ENCODE assay signal across 8 cellular contexts in the genomic region with DNA sequence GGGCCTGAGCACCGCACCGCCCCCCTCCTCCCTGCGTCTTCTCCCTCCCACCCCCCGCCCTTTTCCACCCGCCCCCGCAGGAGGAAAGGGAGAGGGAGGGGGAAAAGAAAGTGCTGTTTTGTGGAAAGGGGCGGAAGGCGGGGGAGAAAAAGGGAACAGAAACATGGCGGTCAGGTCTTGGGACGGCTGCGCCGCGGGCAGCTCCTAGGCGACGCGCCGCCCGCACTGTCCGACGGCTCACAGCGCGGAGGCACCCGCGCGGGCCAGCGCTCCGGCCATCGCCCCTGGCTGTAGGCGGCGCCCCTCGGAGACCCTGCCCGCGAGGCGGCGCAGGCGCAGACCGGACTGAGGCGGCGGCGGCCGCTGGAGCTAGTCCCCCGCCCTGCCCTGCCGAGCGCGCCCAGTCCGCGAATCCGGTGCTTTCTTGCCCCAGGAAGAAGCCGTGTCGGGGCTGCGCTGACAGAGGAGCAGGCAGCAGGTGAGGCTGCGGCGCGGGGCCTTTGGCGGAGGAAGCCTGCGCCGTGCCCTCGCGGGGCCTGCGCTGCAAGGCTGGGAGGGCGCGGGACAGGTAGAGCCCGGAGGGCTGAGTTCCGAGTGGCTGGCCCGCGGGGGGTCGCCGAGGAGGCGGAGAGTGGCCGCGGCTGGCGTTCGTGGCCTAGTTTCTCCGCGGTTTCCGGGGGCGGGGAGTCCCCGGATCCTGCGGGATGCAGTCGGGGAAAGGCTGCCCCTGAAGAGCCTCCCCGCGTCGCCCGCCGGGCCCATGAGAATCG. TPM values are rescaled to one million over a fixed set of nuclear protein-coding genes. Genes with fewer than 3 reads are reported as not detected.
DNase-seq lines count a peak whose midpoint lies in the region; ATAC-seq, FAIRE-seq and TF ChIP-seq lines count a peak whose summit lies in the region.

A gene (plus strand): TSS at position 338 of the 770 bp plus-strand sequence. CDS start 45,482 bp downstream, outside the sequence.

- under 1% methylated on average over 17 of the region's 86 CpGs for WGBS in right lobe of liver (ENCODE audit: insufficient coverage, low coverage, low lambda C conversion rate, missing lambda C conversion rate)

- no peak for FAIRE-seq in GM19239 (lab: Jason Lieb, UNC)

- H3K4me1 ChIP-seq in right lobe of liver = peaks cover 0 to 22% (median 8%) of the 10 kb centered on the region in 4 donors

- H3K27ac ChIP-seq in C4-2B (peak within 1 kb of the TSS; percentile 95), dorsolateral prefrontal cortex (peak within 1 kb of the TSS; percentile 83 to 100 (median 97)), right lobe of liver (peak within 1 kb of the TSS; percentile 95 to 99 (median 98))

- H3K27me3 ChIP-seq in dorsolateral prefrontal cortex (no peaks in the 10 kb centered on the region), right lobe of liver (no peaks in the 10 kb centered on the region)

- peak within 1 kb of the TSS; percentile 58 to 100 (median 98) for H3K4me3 ChIP-seq in dorsolateral prefrontal cortex
- H3K4me3 ChIP-seq in right lobe of liver = peak within 1 kb of the TSS; percentile 96 to 100 (median 97)

- ATAC-seq in HG03442 (IDR thresholded peaks at IDR 0.05; ENCODE audit: unreplicated experiment) (peak; percentile 77), right lobe of liver (peak; percentile 80 to 91 (median 89))

- H3K9me3 ChIP-seq in right lobe of liver = no peaks in the 10 kb centered on the region

- DNase-seq in GM19239 (ENCODE audit: insufficient read length, low spot score) (peak; percentile 63), NCI-H526 (lab: John Stamatoyannopoulos, UW) (peak; percentile 80 to 94), dorsolateral prefrontal cortex (peak; percentile 65 to 90 (median 79)), right lobe of liver (peak; percentile 91 to 94 (median 92))
- peak; percentile 62 to 74 for DNase-seq in activated CD4-positive, alpha-beta T cell treated with anti-CD3 and anti-CD28 coated beads, Interleukin-2, amount 50 U/mL, for 4 hours
- DNase-seq in stimulated activated CD4-positive, alpha-beta T cell treated with anti-CD3 and anti-CD28 coated beads, Interleukin-4, amount 100 ng/mL, for 4 hours = peak; percentile 65 to 74

- H3K36me3 ChIP-seq in right lobe of liver = no peaks in the 10 kb centered on the region

- peak; percentile 95 for TF ChIP-seq POLR2A in right lobe of liver (IDR thresholded peaks at IDR 0.05)

- intact Hi-C loops in dorsolateral prefrontal cortex (cut with DNase I) = loop anchor here (1.0 to 5.0 kb wide), 6 partner anchors 128 to 232 kb away; a partner anchor contains a TSS
- intact Hi-C loops in right lobe of liver (cut with DNase I) = no loop called here

- TF ChIP-seq CTCF in C4-2B (conservative IDR thresholded peaks at IDR 0.05) (no peak; the same call in 1 of the 2 replicates), dorsolateral prefrontal cortex (IDR thresholded peaks at IDR 0.05 in 54 of 56, conservative IDR thresholded peaks at IDR 0.05 in 2 of 56; ENCODE audit: low read depth in 1 of 56, partially characterized antibody in 56 of 56) (peak in 35 of 56 donors; percentile 5 to 66 (median 34)), right lobe of liver (IDR thresholded peaks at IDR 0.05) (peak in 2 of 4 donors; percentile 13 to 26)

RNA-seq across cellular contexts. Expression of the gene that starts here (rescaled TPM):
- total RNA-seq in dorsolateral prefrontal cortex = 10 to 100 TPM; 25.3 to 66.1 (median 39.0) TPM
- total RNA-seq in right lobe of liver = 10 to 100 TPM; 18.3 to 35.1 (median 21.9) TPM

Comparison
In these comparisons a context has a peak if more than half of its experiments do, and no peak if none do; other contexts are left out.
1. Peak in every context shown above with its lines: DNase-seq, ATAC-seq, H3K4me3 ChIP-seq and H3K27ac ChIP-seq.
2. intact Hi-C loops: an anchor here in dorsolateral prefrontal cortex (1.0 to 5.0 kb wide); none called in right lobe of liver.